ENCODE assay signal across 8 cellular contexts in the genomic region with DNA sequence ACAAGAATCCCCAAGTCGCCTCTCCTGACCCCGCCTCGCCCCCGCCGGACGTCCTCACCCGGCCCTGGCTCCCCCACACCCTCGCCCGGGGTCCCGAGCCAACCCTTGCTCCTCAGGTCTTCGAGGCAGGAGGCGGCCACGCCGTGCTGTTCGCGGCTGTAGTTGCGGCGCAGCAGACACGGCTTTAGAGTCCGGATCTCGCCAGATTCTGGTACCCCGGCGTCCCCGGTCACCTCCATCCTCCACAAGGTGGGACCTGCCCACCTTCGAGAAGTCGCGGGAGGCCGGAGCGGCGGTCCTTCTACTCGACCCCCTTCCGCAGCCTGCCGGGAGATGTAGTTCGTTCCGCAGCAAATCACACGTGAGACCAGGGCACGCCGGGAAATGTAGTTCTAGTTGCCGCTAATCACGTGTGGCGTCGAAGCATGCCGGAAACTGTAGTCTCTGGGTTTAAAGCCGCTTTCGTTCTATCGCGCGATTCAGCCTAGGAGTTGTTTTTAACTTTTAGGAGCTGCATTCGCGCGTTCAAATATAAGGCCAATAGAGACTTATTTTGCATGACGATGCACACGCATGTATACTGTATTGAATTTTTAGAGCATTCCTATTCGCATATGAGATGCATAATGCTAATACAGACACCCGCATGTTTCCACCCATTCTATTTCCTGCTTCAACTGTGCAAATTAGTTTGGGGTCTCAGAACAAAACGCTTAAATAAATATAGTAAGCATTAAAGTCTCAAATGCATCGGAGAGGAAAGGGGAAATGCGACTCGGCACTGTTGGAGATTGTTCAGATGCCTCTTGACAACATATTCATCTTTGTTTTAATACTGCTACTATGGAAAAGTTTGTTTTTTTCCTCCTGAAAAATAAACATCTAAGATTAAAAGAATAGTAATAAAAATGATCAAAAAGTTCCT. TPM values are rescaled to one million over a fixed set of nuclear protein-coding genes. Genes with fewer than 3 reads are reported as not detected.
DNase-seq lines count a peak whose midpoint lies in the region; ATAC-seq, FAIRE-seq and TF ChIP-seq lines count a peak whose summit lies in the region.

A gene with protein sequence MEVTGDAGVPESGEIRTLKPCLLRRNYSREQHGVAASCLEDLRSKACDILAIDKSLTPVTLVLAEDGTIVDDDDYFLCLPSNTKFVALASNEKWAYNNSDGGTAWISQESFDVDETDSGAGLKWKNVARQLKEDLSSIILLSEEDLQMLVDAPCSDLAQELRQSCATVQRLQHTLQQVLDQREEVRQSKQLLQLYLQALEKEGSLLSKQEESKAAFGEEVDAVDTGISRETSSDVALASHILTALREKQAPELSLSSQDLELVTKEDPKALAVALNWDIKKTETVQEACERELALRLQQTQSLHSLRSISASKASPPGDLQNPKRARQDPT (minus strand): TSS at position 310 of the 925 bp plus-strand sequence. CDS start 71 bp downstream, at position 239.

- no peaks in the 10 kb centered on the region for H3K27me3 Mint-ChIP-seq in T-helper 1 cell treated with Interleukin-12 subunit alpha and Interleukin-12 subunit beta and Interleukin-4 antibody, amounts not matched to agents 30 μg/mL and 1 μg/mL, for 36 hours (ENCODE audit: low read depth)

- peaks cover 29% of the 10 kb centered on the region for H3K4me1 Mint-ChIP-seq in T-helper 1 cell treated with Interleukin-12 subunit alpha and Interleukin-12 subunit beta and Interleukin-4 antibody, amounts not matched to agents 30 μg/mL and 1 μg/mL, for 36 hours (ENCODE audit: low read depth)

- H3K36me3 Mint-ChIP-seq in T-helper 1 cell treated with Interleukin-12 subunit alpha and Interleukin-12 subunit beta and Interleukin-4 antibody, amounts not matched to agents 30 μg/mL and 1 μg/mL, for 36 hours (ENCODE audit: low read depth), result peaks cover 4% of the 10 kb centered on the region

- DNase-seq in GM12891 (ENCODE audit: insufficient read length, low spot score) (peak; percentile 83), NCI-H1694 (lab: John Stamatoyannopoulos, UW) (peak; percentile 92), amniotic stem cell (lab: John Stamatoyannopoulos, UW) (peak; percentile 95), left ventricle myocardium superior (peak; percentile 93), prostate gland (ENCODE audit: low spot score) (peak; percentile 94)

- intact Hi-C loops in left ventricle myocardium superior (cut with micrococcal nuclease), result no loop called here
- intact Hi-C loops in prostate gland (cut with DNase I), result loop anchor here (5.0 kb wide), 1 partner anchor 40 kb away; a partner anchor contains a TSS

- TF ChIP-seq POLR2A in GM12891 (IDR thresholded peaks at IDR 0.05; ENCODE audit: low read depth, low read length) (peak; percentile 81), prostate gland (IDR thresholded peaks at IDR 0.05) (peak; percentile 63)

- no peaks in the 10 kb centered on the region for H3K9me3 Mint-ChIP-seq in T-helper 1 cell treated with Interleukin-12 subunit alpha and Interleukin-12 subunit beta and Interleukin-4 antibody, amounts not matched to agents 30 μg/mL and 1 μg/mL, for 36 hours

- peak within 1 kb of the TSS; percentile 88 for H3K27ac Mint-ChIP-seq in T-helper 1 cell treated with Interleukin-12 subunit alpha and Interleukin-12 subunit beta and Interleukin-4 antibody, amounts not matched to agents 30 μg/mL and 1 μg/mL, for 36 hours

- no peaks in the 10 kb centered on the region for H3K36me3 ChIP-seq in prostate gland
- H3K36me3 ChIP-seq in urinary bladder (ENCODE audit: insufficient read depth), result no peaks in the 10 kb centered on the region

- peak within 1 kb of the TSS; percentile 42 to 63 for H3K4me3 ChIP-seq in prostate gland
- H3K4me3 ChIP-seq in urinary bladder (ENCODE audit: low read depth, low read length), result peak within 1 kb of the TSS; percentile 77

- no peak for TF ChIP-seq CTCF in prostate gland (IDR thresholded peaks at IDR 0.05)

- ATAC-seq in HG02852 (IDR thresholded peaks at IDR 0.05; ENCODE audit: unreplicated experiment) (peak; percentile 85), left ventricle myocardium superior (peak; percentile 85)

- H3K4me1 ChIP-seq in prostate gland (replicated peaks) (peaks cover 8% of the 10 kb centered on the region), urinary bladder (ENCODE audit: insufficient read depth) (no peaks in the 10 kb centered on the region)

- WGBS in prostate gland, result 1% methylated on average over 59 of the region's 59 CpGs
- WGBS in urinary bladder, result 2% methylated on average over 59 of the region's 59 CpGs

- FAIRE-seq in GM12891 (lab: Jason Lieb, UNC), result peak; percentile 96

- peak within 1 kb of the TSS; percentile 47 to 62 for H3K27ac ChIP-seq in prostate gland
- no peak within 1 kb of the TSS for H3K27ac ChIP-seq in urinary bladder (ENCODE audit: low read depth)

- no peaks in the 10 kb centered on the region for H3K27me3 ChIP-seq in prostate gland (replicated peaks; ENCODE audit: insufficient read depth)

- no peaks in the 10 kb centered on the region for H3K9me3 ChIP-seq in prostate gland

- peak within 1 kb of the TSS; percentile 91 for H3K4me3 Mint-ChIP-seq in T-helper 1 cell treated with Interleukin-12 subunit alpha and Interleukin-12 subunit beta and Interleukin-4 antibody, amounts not matched to agents 30 μg/mL and 1 μg/mL, for 36 hours

TF ChIP-seq in GM12891, 5 proteins besides CTCF, POLR2A, EP300 and RAD21:
- TF ChIP-seq SPI1 (IDR thresholded peaks at IDR 0.05; ENCODE audit: low read depth, low read length) (peak; percentile 59), TAF1 (IDR thresholded peaks at IDR 0.05; ENCODE audit: low read depth, low read length) (peak; percentile 78), PAX5 (IDR thresholded peaks at IDR 0.05; ENCODE audit: insufficient read depth, low read length, severe bottlenecking) (peak; percentile 84), POU2F2 (IDR thresholded peaks at IDR 0.05; ENCODE audit: low read depth, low read length) (no peak; the same call in 1 of the 2 replicates), POLR2AphosphoS5 (IDR thresholded peaks at IDR 0.05; ENCODE audit: low read depth, low read length) (peak; percentile 76; the same call in 1 of the 2 replicates)
TF ChIP-seq in GM12891: peak in this region for 4.

RNA-seq across cellular contexts. Expression of the gene that starts here (rescaled TPM):
- 24.8 TPM for polyA plus RNA-seq in GM12891 (2012; ENCODE audit: low read depth, missing spikeins)
- 22.4 TPM for total RNA-seq in left ventricle myocardium superior
- total RNA-seq in prostate gland, result 10 to 100 TPM; 24.8 to 35.5 TPM
- 26.8 TPM for total RNA-seq in urinary bladder
- polyA plus RNA-seq in urinary bladder, result 25.5 TPM
